Comparison of ENCODE assay signal across 10 cellular contexts in genomic region chr2:61425605-61426155, GRCh38. TPM values are rescaled to one million over a fixed set of nuclear protein-coding genes. Genes with fewer than 3 reads are reported as not detected.
DNase-seq lines count a peak whose midpoint lies in the region; ATAC-seq and TF ChIP-seq lines count a peak whose summit lies in the region.
"Had no signal": no experiment of that assay in that cellular context is flagged by ENCODE, and none has a peak within 500 bp of the region (broad histone marks: within the 10 kb centered on the region; RNA-seq: fewer than 3 reads in every experiment).

No MANE protein-coding gene starts in this region.

- H3K4me1 Mint-ChIP-seq in CD4-positive, CD25-positive, alpha-beta regulatory T cell, result peaks cover 20 to 81% (median 68%) of the 10 kb centered on the region in 4 donors

- ATAC-seq in CD4-positive, CD25-positive, alpha-beta regulatory T cell (ENCODE audit: low read depth in 2 of 2), result no peak
- ATAC-seq in GM19395 (IDR thresholded peaks at IDR 0.05; ENCODE audit: unreplicated experiment), result peak; percentile 5
- ATAC-seq in HG03565 (IDR thresholded peaks at IDR 0.05; ENCODE audit: unreplicated experiment), result peak; percentile 4

- H3K27ac ChIP-seq in CD4-positive, CD25-positive, alpha-beta regulatory T cell (ENCODE audit: insufficient read depth, low read length, poor library complexity, severe bottlenecking), result peak overlapping the region; percentile 74
- H3K27ac ChIP-seq in epithelial cell of prostate (peak overlapping the region; percentile 61), brain microvascular endothelial cell (no peak overlapping the region)

- no peaks in the 10 kb centered on the region for H3K36me3 Mint-ChIP-seq in CD4-positive, CD25-positive, alpha-beta regulatory T cell

- peak overlapping the region; percentile 98 to 100 (median 99) for H3K27ac Mint-ChIP-seq in CD4-positive, CD25-positive, alpha-beta regulatory T cell

- H3K4me3 Mint-ChIP-seq in CD4-positive, CD25-positive, alpha-beta regulatory T cell, result peak overlapping the region in 3 of 4 donors; percentile 72 to 85 (median 76)

- H3K9me3 Mint-ChIP-seq in CD4-positive, CD25-positive, alpha-beta regulatory T cell, result no peaks in the 10 kb centered on the region

- no peak for TF ChIP-seq CTCF in brain microvascular endothelial cell (IDR thresholded peaks at IDR 0.05; ENCODE audit: low read depth, low read length, missing control alignments)

- H3K27me3 ChIP-seq in CD4-positive, CD25-positive, alpha-beta regulatory T cell (ENCODE audit: control insufficient read depth, insufficient read depth, low read length), result no peaks in the 10 kb centered on the region
- no peaks in the 10 kb centered on the region for H3K27me3 ChIP-seq in brain microvascular endothelial cell (replicated peaks)

- in situ Hi-C loops in brain microvascular endothelial cell (cut with HindIII; ENCODE audit: low pct_ligation_motif_present, low sequenced_read_pairs), result no loop called here

- peaks cover 45% of the 10 kb centered on the region for H3K4me1 ChIP-seq in CD4-positive, CD25-positive, alpha-beta regulatory T cell (ENCODE audit: control insufficient read depth, insufficient read depth, low read length, poor library complexity, severe bottlenecking)

- peak in 1 of 3 donors; percentile 8 for DNase-seq in CD4-positive, CD25-positive, alpha-beta regulatory T cell
- no peak for DNase-seq in epithelial cell of prostate (ENCODE audit: low read depth, low spot score)
- no peak for DNase-seq in brain microvascular endothelial cell
- DNase-seq in medulla oblongata (ENCODE audit: extremely low spot score), result no peak
- no peak for DNase-seq in inferior parietal cortex (ENCODE audit: extremely low spot score)
- no peak for DNase-seq in OCI-M2 (lab: John Stamatoyannopoulos, UW; ENCODE audit: unreplicated experiment)
- DNase-seq: DMS79, NCI-H1105 had no signal

- no peaks in the 10 kb centered on the region for H3K27me3 Mint-ChIP-seq in CD4-positive, CD25-positive, alpha-beta regulatory T cell

- no peaks in the 10 kb centered on the region for H3K36me3 ChIP-seq in CD4-positive, CD25-positive, alpha-beta regulatory T cell (ENCODE audit: control insufficient read depth, insufficient read depth, low read length)
- no peaks in the 10 kb centered on the region for H3K36me3 ChIP-seq in brain microvascular endothelial cell (replicated peaks)

- no peaks in the 10 kb centered on the region for H3K9me3 ChIP-seq in CD4-positive, CD25-positive, alpha-beta regulatory T cell (ENCODE audit: control insufficient read depth in 2 of 2, low read length in 2 of 2)

- peak overlapping the region; percentile 47 for H3K4me3 ChIP-seq in CD4-positive, CD25-positive, alpha-beta regulatory T cell (ENCODE audit: low read depth, low read length)
- H3K4me3 ChIP-seq in brain microvascular endothelial cell (ENCODE audit: low read depth, low read length), result no peak overlapping the region

RNA-seq across cellular contexts. Expression of gene USP34, which starts 45.2 kb away (rescaled TPM):
- 197 TPM for total RNA-seq in CD4-positive, CD25-positive, alpha-beta regulatory T cell
- polyA plus RNA-seq in CD4-positive, CD25-positive, alpha-beta regulatory T cell, result 10 to 100 TPM; 16.6 to 20.9 (median 17.5) TPM

Comparison
In these comparisons a context has a peak if more than half of its experiments do, and no peak if none do; other contexts are left out.
1. ATAC-seq: peak in GM19395 (single experiment) and HG03565 (single experiment); none in CD4-positive, CD25-positive, alpha-beta regulatory T cell (0 of 2).